In genomic region chr3:148202386-148202785, GRCh38 we compare ENCODE assay signal across 16 cellular contexts.
DNase-seq lines count a peak whose midpoint lies in the region; ATAC-seq and TF ChIP-seq lines count a peak whose summit lies in the region.
"Had no signal": no experiment of that assay in that cellular context is flagged by ENCODE, and none has a peak within 500 bp of the region (broad histone marks: within the 10 kb centered on the region; RNA-seq: fewer than 3 reads in every experiment).

No MANE protein-coding gene starts in this region.

- BruUV-seq in OCI-LY7 (replicated peaks; lab: Mats Ljungman, UMichigan), result no TSS peak

- ATAC-seq in HG02759 (IDR thresholded peaks at IDR 0.05; ENCODE audit: unreplicated experiment) (peak; percentile 63), HG03097 (IDR thresholded peaks at IDR 0.05; ENCODE audit: low FRiP score, unreplicated experiment) (no peak)
- ATAC-seq: naive thymus-derived CD4-positive, alpha-beta T cell had no signal

- H3K27ac ChIP-seq in OCI-LY7 (ENCODE audit: low read depth, low read length, poor library complexity, severe bottlenecking), result no peak overlapping the region
- H3K27ac ChIP-seq: adrenal gland; BLaER1 treated with 17β-estradiol and CSF1 and Interleukin-3, amounts not matched to agents 10 nM and 100 nM; left lung; tibial artery had no signal

- H3K4me1 ChIP-seq in OCI-LY7 (ENCODE audit: insufficient read depth, low read length, poor library complexity, severe bottlenecking), result no peaks in the 10 kb centered on the region
- H3K4me1 ChIP-seq: adrenal gland, left lung, tibial artery had no signal

- no peaks in the 10 kb centered on the region for H3K9me3 ChIP-seq in OCI-LY7 (ENCODE audit: low read length)
- H3K9me3 ChIP-seq: adrenal gland; BLaER1 treated with 17β-estradiol and CSF1 and Interleukin-3, amounts not matched to agents 10 nM and 100 nM; left lung; tibial artery had no signal

- H3K79me2 ChIP-seq in OCI-LY7 (ENCODE audit: insufficient read depth, low read depth, low read length), result no peaks in the 10 kb centered on the region

- TF ChIP-seq CTCF in OCI-LY7 (conservative IDR thresholded peaks at IDR 0.05; ENCODE audit: low read length) (peak; percentile 52), fibroblast of mammary gland (conservative IDR thresholded peaks at IDR 0.05; ENCODE audit: control insufficient read depth, insufficient read depth, low read depth, low read length) (peak; percentile 29)

- POLR2A ChIA-PET in OCI-LY7 (lab: Charles Lee), result no interaction called here

- no peak overlapping the region for H2AFZ ChIP-seq in OCI-LY7 (ENCODE audit: low read length)

- no peaks in the 10 kb centered on the region for H3K9me2 ChIP-seq in OCI-LY7 (ENCODE audit: insufficient read depth, low read length)

- no peak overlapping the region for H3K4me3 ChIP-seq in OCI-LY7 (ENCODE audit: low read depth, low read length, poor library complexity, severe bottlenecking)
- H3K4me3 ChIP-seq in fibroblast of mammary gland (ENCODE audit: control insufficient read depth, low read depth, low read length), result no peak overlapping the region
- H3K4me3 ChIP-seq: adrenal gland; BLaER1 treated with 17β-estradiol and CSF1 and Interleukin-3, amounts not matched to agents 10 nM and 100 nM; left lung; tibial artery had no signal

- peak; percentile 20 for DNase-seq in CD1c-positive myeloid dendritic cell (ENCODE audit: extremely low spot score)
- peak; percentile 1 for DNase-seq in OCI-LY7 (ENCODE audit: low spot score)
- no peak for DNase-seq in fibroblast of mammary gland (ENCODE audit: low read depth)
- DNase-seq in NCI-H1417 (lab: John Stamatoyannopoulos, UW), result no peak
- no peak for DNase-seq in NCI-H2196 treated with DMSO at 0.1 percent for 48 hours (lab: John Stamatoyannopoulos, UW; ENCODE audit: unreplicated experiment)
- no peak for DNase-seq in NCI-H1048 (lab: John Stamatoyannopoulos, UW)
- DNase-seq: GM23248; left lung; naive thymus-derived CD4-positive, alpha-beta T cell; NCI-H2029 treated with DMSO at 0.1 percent for 48 hours; retina; tibial artery had no signal

- H4K20me1 ChIP-seq in OCI-LY7 (ENCODE audit: insufficient read depth, low read length), result no peaks in the 10 kb centered on the region
- H4K20me1 ChIP-seq: BLaER1 treated with 17β-estradiol and CSF1 and Interleukin-3, amounts not matched to agents 10 nM and 100 nM had no signal

- intact Hi-C loops in OCI-LY7 (cut with micrococcal nuclease; ENCODE audit: unreplicated experiment), result no loop called here

- H3K36me3 ChIP-seq in OCI-LY7 (ENCODE audit: insufficient read depth, low read length), result no peaks in the 10 kb centered on the region
- H3K36me3 ChIP-seq: adrenal gland; BLaER1 treated with 17β-estradiol and CSF1 and Interleukin-3, amounts not matched to agents 10 nM and 100 nM; left lung; tibial artery had no signal

- H3K4me2 ChIP-seq in OCI-LY7 (ENCODE audit: low read length), result no peak overlapping the region
- H3K4me2 ChIP-seq: BLaER1 treated with 17β-estradiol and CSF1 and Interleukin-3, amounts not matched to agents 10 nM and 100 nM had no signal

- CTCF ChIA-PET in OCI-LY7 (lab: Charles Lee; ENCODE audit: unreplicated experiment), result no interaction called here

Comparison
In these comparisons a context has a peak if more than half of its experiments do, and no peak if none do; other contexts are left out.
1. DNase-seq: peak in CD1c-positive myeloid dendritic cell (single experiment) and OCI-LY7 (single experiment); none in fibroblast of mammary gland (single experiment), NCI-H1417 (0 of 3), NCI-H2196 treated with DMSO at 0.1 percent for 48 hours (single experiment) and NCI-H1048 (single experiment).